Comparison of ENCODE assay signal across 1 cellular context in genomic region chr3:102449341-102449740, GRCh38.
TF ChIP-seq lines count a peak whose summit lies in the region.

No MANE protein-coding gene starts in this region.

TF ChIP-seq in HCT116, 20 proteins besides CTCF, POLR2A, EP300 and RAD21 (continued from another document):
- no peak for TF ChIP-seq FOSL1 (IDR thresholded peaks at IDR 0.05; ENCODE audit: low read depth)
- TF ChIP-seq ZBTB33 (IDR thresholded peaks at IDR 0.05; ENCODE audit: extremely low read depth, insufficient replicate concordance, low read length): no peak
- no peak for TF ChIP-seq EZH2phosphoT487 (IDR thresholded peaks at IDR 0.05; ENCODE audit: borderline replicate concordance)
- TF ChIP-seq ZNF274 (IDR thresholded peaks at IDR 0.05; ENCODE audit: low read depth, low read length): no peak
- no peak for TF ChIP-seq TCF7L2 (IDR thresholded peaks at IDR 0.05; ENCODE audit: borderline replicate concordance, extremely low read depth, insufficient read depth, insufficient read length)
- TF ChIP-seq REST (IDR thresholded peaks at IDR 0.05; ENCODE audit: low read depth): no peak
